In genomic region chr6:120826253-120826652, GRCh38 we compare ENCODE assay signal across 9 cellular contexts.
A peak's percentile ranks its signal among the peaks of the same experiment; 100 is the strongest.
DNase-seq lines count a peak whose midpoint lies in the region; ATAC-seq and TF ChIP-seq lines count a peak whose summit lies in the region.
"Had no signal": no experiment of that assay in that cellular context is flagged by ENCODE, and none has a peak within 500 bp of the region (broad histone marks: within the 10 kb centered on the region; RNA-seq: fewer than 3 reads in every experiment).

No MANE protein-coding gene starts in this region.

- no peaks in the 10 kb centered on the region for H3K4me1 ChIP-seq in DND-41 (ENCODE audit: insufficient read depth, low read length)

- no peaks in the 10 kb centered on the region for H4K20me1 ChIP-seq in DND-41 (ENCODE audit: insufficient read depth, low read length)

- H3K27ac Mint-ChIP-seq in stimulated activated memory B cell treated with anti-CD40 and anti-IgM and Interleukin-4, amounts not matched to agents 10 μg/mL and 1 μg/mL and 100 μg/mL, for 72 hours = no peak overlapping the region

- H3K36me3 Mint-ChIP-seq in stimulated activated memory B cell treated with anti-CD40 and anti-IgM and Interleukin-4, amounts not matched to agents 10 μg/mL and 1 μg/mL and 100 μg/mL, for 72 hours = no peaks in the 10 kb centered on the region

- no peak overlapping the region for H3K4me2 ChIP-seq in DND-41 (ENCODE audit: insufficient read depth, low read length)

- CTCF ChIA-PET in HEK293T (lab: Yijun Ruan, JAX) = no interaction called here

- no peak overlapping the region for H2AFZ ChIP-seq in DND-41 (ENCODE audit: low read depth, low read length)

- DNase-seq in DND-41 = peak; percentile 13
- DNase-seq in HEK293T (ENCODE audit: extremely low spot score) = peak; percentile 49
- DNase-seq in SK-MEL-5 (ENCODE audit: low read depth, low spot score) = peak; percentile 47
- peak; percentile 20 for DNase-seq in inferior parietal cortex (ENCODE audit: extremely low spot score)
- DNase-seq in T-helper 2 cell = no peak
- no peak for DNase-seq in activated gamma-delta T cell treated with Interleukin-2 at 50 U/mL for 16 hours
- DNase-seq in NCI-H1694 (lab: John Stamatoyannopoulos, UW) = no peak
- DNase-seq: IMR-90 had no signal

- no peaks in the 10 kb centered on the region for H3K27me3 Mint-ChIP-seq in stimulated activated memory B cell treated with anti-CD40 and anti-IgM and Interleukin-4, amounts not matched to agents 10 μg/mL and 1 μg/mL and 100 μg/mL, for 72 hours

- no peaks in the 10 kb centered on the region for H3K79me2 ChIP-seq in DND-41 (ENCODE audit: insufficient read depth, low read length)

- POLR2A ChIA-PET in HEK293T (lab: Yijun Ruan, JAX) = no interaction called here

- no peaks in the 10 kb centered on the region for H3K9me3 ChIP-seq in DND-41 (ENCODE audit: insufficient read depth, low read length, severe bottlenecking)

- no peaks in the 10 kb centered on the region for H3K27me3 ChIP-seq in DND-41 (ENCODE audit: insufficient read depth, low read length, poor library complexity)

- no peak overlapping the region for H3K27ac ChIP-seq in DND-41 (ENCODE audit: low read length)

- no peak overlapping the region for H3K4me3 Mint-ChIP-seq in stimulated activated memory B cell treated with anti-CD40 and anti-IgM and Interleukin-4, amounts not matched to agents 10 μg/mL and 1 μg/mL and 100 μg/mL, for 72 hours

- no peak for ATAC-seq in DND-41 (ENCODE audit: insufficient read depth, low read depth)
- ATAC-seq in stimulated activated memory B cell treated with anti-CD40 and anti-IgM and Interleukin-4, amounts not matched to agents 10 μg/mL and 1 μg/mL and 100 μg/mL, for 72 hours = no peak

- no peaks in the 10 kb centered on the region for H3K36me3 ChIP-seq in DND-41 (ENCODE audit: insufficient read depth, low read length)

- H3K4me1 Mint-ChIP-seq in stimulated activated memory B cell treated with anti-CD40 and anti-IgM and Interleukin-4, amounts not matched to agents 10 μg/mL and 1 μg/mL and 100 μg/mL, for 72 hours = no peaks in the 10 kb centered on the region

- no peak overlapping the region for H3K4me3 ChIP-seq in DND-41 (ENCODE audit: low read depth in 1 of 2, low read length in 2 of 2)

- H3K9ac ChIP-seq in DND-41 (ENCODE audit: low read depth, low read length) = no peak overlapping the region

- peak; percentile 69 for TF ChIP-seq CTCF in DND-41 (IDR thresholded peaks at IDR 0.05; ENCODE audit: borderline replicate concordance, extremely low read depth, low read length, poor library complexity, severe bottlenecking)

- in situ Hi-C loops in SK-MEL-5 (cut with HindIII; ENCODE audit: low pct_unique_long_range_greater_than_20kb, low sequenced_read_pairs) = no loop called here

- peaks cover 3% of the 10 kb centered on the region for H3K9me3 Mint-ChIP-seq in stimulated activated memory B cell treated with anti-CD40 and anti-IgM and Interleukin-4, amounts not matched to agents 10 μg/mL and 1 μg/mL and 100 μg/mL, for 72 hours

TF ChIP-seq in HEK293T, 16 proteins besides CTCF, POLR2A, EP300 and RAD21:
- TF ChIP-seq ARNT (IDR thresholded peaks at IDR 0.05) = no peak
- TF ChIP-seq NFRKB (IDR thresholded peaks at IDR 0.05) = no peak
- no peak for TF ChIP-seq SP1 (IDR thresholded peaks at IDR 0.05)
- no peak for TF ChIP-seq LEF1 (IDR thresholded peaks at IDR 0.05; ENCODE audit: borderline replicate concordance)
- no peak for TF ChIP-seq L3MBTL2 (conservative IDR thresholded peaks at IDR 0.05)
- TF ChIP-seq ELF4 (IDR thresholded peaks at IDR 0.05) = no peak
- TF ChIP-seq FOXK2 (IDR thresholded peaks at IDR 0.05) = no peak
- TF ChIP-seq FOXA1 (IDR thresholded peaks at IDR 0.05) = no peak
- TF ChIP-seq, protein P1, sequence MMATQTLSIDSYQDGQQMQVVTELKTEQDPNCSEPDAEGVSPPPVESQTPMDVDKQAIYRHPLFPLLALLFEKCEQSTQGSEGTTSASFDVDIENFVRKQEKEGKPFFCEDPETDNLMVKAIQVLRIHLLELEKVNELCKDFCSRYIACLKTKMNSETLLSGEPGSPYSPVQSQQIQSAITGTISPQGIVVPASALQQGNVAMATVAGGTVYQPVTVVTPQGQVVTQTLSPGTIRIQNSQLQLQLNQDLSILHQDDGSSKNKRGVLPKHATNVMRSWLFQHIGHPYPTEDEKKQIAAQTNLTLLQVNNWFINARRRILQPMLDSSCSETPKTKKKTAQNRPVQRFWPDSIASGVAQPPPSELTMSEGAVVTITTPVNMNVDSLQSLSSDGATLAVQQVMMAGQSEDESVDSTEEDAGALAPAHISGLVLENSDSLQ (IDR thresholded peaks at IDR 0.05) = no peak
- no peak for TF ChIP-seq FOXM1 (IDR thresholded peaks at IDR 0.05; ENCODE audit: borderline replicate concordance)
- TF ChIP-seq BHLHE40 (IDR thresholded peaks at IDR 0.05; ENCODE audit: borderline replicate concordance) = no peak
- no peak for TF ChIP-seq HDGF (IDR thresholded peaks at IDR 0.05; ENCODE audit: borderline replicate concordance)
- no peak for TF ChIP-seq CTBP1 (IDR thresholded peaks at IDR 0.05; ENCODE audit: borderline replicate concordance)
- no peak for TF ChIP-seq ZNF384 (IDR thresholded peaks at IDR 0.05)
- no peak for TF ChIP-seq TARDBP (IDR thresholded peaks at IDR 0.05)
- no peak for TF ChIP-seq SUZ12 (IDR thresholded peaks at IDR 0.05)

Comparison
In these comparisons a context has a peak if more than half of its experiments do, and no peak if none do; other contexts are left out.
1. DNase-seq: peak in DND-41 (single experiment), HEK293T (single experiment), SK-MEL-5 (single experiment) and inferior parietal cortex (single experiment); none in T-helper 2 cell (0 of 5), activated gamma-delta T cell treated with Interleukin-2 at 50 U/mL for 16 hours (single experiment) and NCI-H1694 (single experiment).